1 cellular context compared by ENCODE assay signal in the genomic region with DNA sequence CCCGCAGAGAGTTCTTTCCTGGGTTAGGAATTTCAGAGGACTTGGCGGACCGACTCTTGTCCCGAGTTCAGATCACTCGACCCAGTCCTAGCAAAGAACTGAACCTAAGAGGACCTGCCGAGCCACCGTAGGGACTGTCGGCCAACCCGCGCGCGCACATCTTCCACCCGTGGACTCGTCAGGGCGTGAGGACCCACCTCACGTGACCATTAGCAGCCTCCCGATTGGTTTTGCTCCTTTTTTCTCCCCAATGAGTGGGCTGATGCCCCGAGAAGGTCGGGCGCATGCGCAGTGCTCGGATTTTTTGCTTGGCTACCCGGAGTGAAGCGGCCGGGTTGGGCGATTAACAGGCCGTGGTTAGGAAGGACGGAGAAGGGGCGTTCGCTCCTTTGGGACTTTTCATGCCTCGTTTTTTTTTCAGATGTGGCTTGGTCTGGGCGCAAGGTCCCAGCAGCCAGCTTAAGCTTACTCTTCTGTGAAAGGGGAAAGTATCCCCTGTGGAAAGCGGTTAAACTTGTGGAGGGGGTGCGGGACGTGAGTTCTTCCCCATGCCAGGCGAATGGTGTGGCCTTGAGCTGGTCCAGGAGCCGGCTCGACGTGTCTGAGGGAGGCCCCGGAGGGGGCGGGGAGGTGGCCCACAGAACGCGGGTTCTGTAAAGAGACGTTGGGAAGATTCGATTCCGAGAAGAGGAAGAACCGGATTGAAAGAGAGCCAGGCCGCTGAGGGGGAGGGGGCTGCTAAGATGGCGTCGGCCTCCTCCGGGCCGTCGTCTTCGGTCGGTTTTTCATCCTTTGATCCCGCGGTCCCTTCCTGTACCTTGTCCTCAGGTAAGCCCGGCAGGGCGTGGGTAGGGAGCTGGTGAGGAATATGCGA.
A peak's percentile ranks its signal among the peaks of the same experiment; 100 is the strongest.
TF ChIP-seq lines count a peak whose summit lies in the region.

Gene PIP5K1A (plus strand): TSS at position 299 of the 874 bp plus-strand sequence. CDS start 445 bp downstream, at position 744.

TF ChIP-seq in H1, 55 proteins besides CTCF, POLR2A, EP300 and RAD21 (continued from another document):
- TF ChIP-seq YY1 (IDR thresholded peaks at IDR 0.05; ENCODE audit: low read depth, low read length), result peak; percentile 93; the same call in 1 of the 2 replicates
TF ChIP-seq in H1: peak in this region for 19.
